Comparison of ENCODE assay signal across 10 cellular contexts in genomic region chr14:24273422-24273998, GRCh38. TPM values are rescaled to one million over a fixed set of nuclear protein-coding genes. Genes with fewer than 3 reads are reported as not detected.
DNase-seq lines count a peak whose midpoint lies in the region; ATAC-seq and TF ChIP-seq lines count a peak whose summit lies in the region.
"Had no signal": no experiment of that assay in that cellular context is flagged by ENCODE, and none has a peak within 500 bp of the region (broad histone marks: within the 10 kb centered on the region; RNA-seq: fewer than 3 reads in every experiment).

No MANE protein-coding gene starts in this region.

- no peak overlapping the region for H3K4me3 ChIP-seq in CD4-positive, alpha-beta memory T cell (ENCODE audit: low read length in 2 of 2)
- H3K4me3 ChIP-seq in HL-60 (replicated peaks; ENCODE audit: insufficient read depth, low read length): no peak overlapping the region
- no peak overlapping the region for H3K4me3 ChIP-seq in esophagus muscularis mucosa

- peak overlapping the region in 3 of 8 donors; percentile 32 to 59 (median 57) for H3K4me3 Mint-ChIP-seq in CD4-positive, alpha-beta memory T cell
- peak overlapping the region; percentile 66 for H3K4me3 Mint-ChIP-seq in activated naive CD8-positive, alpha-beta T cell
- H3K4me3 Mint-ChIP-seq in memory B cell: peak overlapping the region; percentile 30

- peaks cover 36% of the 10 kb centered on the region for H3K4me1 ChIP-seq in CD4-positive, alpha-beta memory T cell (ENCODE audit: insufficient read depth, low read length)
- H3K4me1 ChIP-seq in esophagus muscularis mucosa: peaks cover 11 to 16% (median 13%) of the 10 kb centered on the region in 4 donors

- peaks cover 9 to 13% of the 10 kb centered on the region in 2 donors for H3K36me3 Mint-ChIP-seq in CD4-positive, alpha-beta memory T cell
- peaks cover 10% of the 10 kb centered on the region for H3K36me3 Mint-ChIP-seq in activated naive CD8-positive, alpha-beta T cell
- peaks cover 5% of the 10 kb centered on the region for H3K36me3 Mint-ChIP-seq in memory B cell

- DNase-seq in CD4-positive, alpha-beta memory T cell: no peak
- DNase-seq in HL-60 (ENCODE audit: low read depth in 1 of 2, low spot score in 1 of 2) (peak; percentile 28 to 72), memory B cell (ENCODE audit: low spot score in 2 of 2) (no peak), head of caudate nucleus (no peak), esophagus muscularis mucosa (ENCODE audit: extremely low spot score) (no peak), COLO829 (ENCODE audit: low spot score) (no peak)
- DNase-seq in stimulated activated CD4-positive, alpha-beta T cell treated with anti-CD3 and anti-CD28 coated beads, Interleukin-12 subunit alpha, Interleukin-12 subunit beta, amount 100 ng/mL, for 4 hours: no peak
- DNase-seq: NCI-H1092, nephron progenitor cell had no signal

- H3K27ac Mint-ChIP-seq in CD4-positive, alpha-beta memory T cell: peak overlapping the region; percentile 88 to 100 (median 98)
- H3K27ac Mint-ChIP-seq in activated naive CD8-positive, alpha-beta T cell: peak overlapping the region; percentile 80
- peak overlapping the region; percentile 99 for H3K27ac Mint-ChIP-seq in memory B cell
- H3K27ac Mint-ChIP-seq: nephron progenitor cell had no signal

- CTCF ChIA-PET in CD4-positive, alpha-beta memory T cell (lab: Charles Lee; ENCODE audit: partially characterized antibody): interaction anchor here (1.0 to 3.9 kb wide), 9 partner anchors 22 to 159 kb away, joined by 3 to 23 read pairs (median 5); partner anchors contain the start of genes CIDEB, LTB4R and TINF2

- H3K4me1 Mint-ChIP-seq in CD4-positive, alpha-beta memory T cell: peaks cover 32 to 62% (median 48%) of the 10 kb centered on the region in 4 donors
- H3K4me1 Mint-ChIP-seq in activated naive CD8-positive, alpha-beta T cell (ENCODE audit: low read depth): peaks cover 47% of the 10 kb centered on the region
- peaks cover 43% of the 10 kb centered on the region for H3K4me1 Mint-ChIP-seq in memory B cell

- no peak for TF ChIP-seq POLR2A in esophagus muscularis mucosa (IDR thresholded peaks at IDR 0.05; ENCODE audit: low read depth)

- no peaks in the 10 kb centered on the region for H3K9me3 ChIP-seq in CD4-positive, alpha-beta memory T cell (ENCODE audit: control insufficient read depth in 1 of 2, low read length in 2 of 2)
- no peaks in the 10 kb centered on the region for H3K9me3 ChIP-seq in esophagus muscularis mucosa

- POLR2A ChIA-PET in CD4-positive, alpha-beta memory T cell (lab: Charles Lee; ENCODE audit: partially characterized antibody): interaction anchor here (0.6 to 6.8 kb wide), 7 partner anchors 10 to 73 kb away, joined by 3 to 82 read pairs (median 3); partner anchors contain the start of genes CIDEB, DHRS1, LTB4R and LTB4R2

- 55% methylated on average over 3 of the region's 3 CpGs for WGBS in esophagus muscularis mucosa

- H3K9me3 Mint-ChIP-seq in CD4-positive, alpha-beta memory T cell: no peaks in the 10 kb centered on the region
- no peaks in the 10 kb centered on the region for H3K9me3 Mint-ChIP-seq in activated naive CD8-positive, alpha-beta T cell (ENCODE audit: low read depth)
- peaks cover 4% of the 10 kb centered on the region for H3K9me3 Mint-ChIP-seq in memory B cell
- H3K9me3 Mint-ChIP-seq: nephron progenitor cell had no signal

- no peak for TF ChIP-seq EP300 in esophagus muscularis mucosa (IDR thresholded peaks at IDR 0.05)

- H3K27me3 Mint-ChIP-seq in CD4-positive, alpha-beta memory T cell: no peaks in the 10 kb centered on the region
- H3K27me3 Mint-ChIP-seq in activated naive CD8-positive, alpha-beta T cell: no peaks in the 10 kb centered on the region
- no peaks in the 10 kb centered on the region for H3K27me3 Mint-ChIP-seq in memory B cell

- TF ChIP-seq CTCF in HL-60 (IDR thresholded peaks at IDR 0.05; ENCODE audit: insufficient read depth, low read length) (no peak), esophagus muscularis mucosa (IDR thresholded peaks at IDR 0.05) (no peak)

- intact Hi-C loops in CD4-positive, alpha-beta memory T cell (cut with micrococcal nuclease): no loop called here
- intact Hi-C loops in head of caudate nucleus (cut with DNase I): no loop called here
- intact Hi-C loops in esophagus muscularis mucosa (cut with DNase I): no loop called here

- no peaks in the 10 kb centered on the region for H3K27me3 ChIP-seq in CD4-positive, alpha-beta memory T cell (ENCODE audit: insufficient read depth, low read length)
- H3K27me3 ChIP-seq in HL-60 (ENCODE audit: insufficient read depth, poor library complexity, severe bottlenecking) (no peaks in the 10 kb centered on the region), esophagus muscularis mucosa (no peaks in the 10 kb centered on the region)

- H3K36me3 ChIP-seq in CD4-positive, alpha-beta memory T cell (ENCODE audit: insufficient read depth, low read length): peaks cover 4% of the 10 kb centered on the region
- peaks cover 0 to 17% (median 12%) of the 10 kb centered on the region in 4 donors for H3K36me3 ChIP-seq in esophagus muscularis mucosa

- H3K27ac ChIP-seq in CD4-positive, alpha-beta memory T cell (ENCODE audit: low read depth, low read length): peak overlapping the region; percentile 58
- H3K27ac ChIP-seq in HL-60 (replicated peaks) (peak overlapping the region; percentile 31), esophagus muscularis mucosa (replicated peaks in 1 of 4) (no peak overlapping the region)

- no peak for ATAC-seq in memory B cell (ENCODE audit: low read depth)

RNA-seq across cellular contexts. Expression of gene RABGGTA, which starts 2.1 kb away (rescaled TPM):
- total RNA-seq in CD4-positive, alpha-beta memory T cell: 10 to 100 TPM; 55.6 to 62.5 TPM
- 10 to 100 TPM; 22.9 to 32.5 TPM for polyA plus RNA-seq in CD4-positive, alpha-beta memory T cell
- 10 to 100 TPM; 14.6 to 27.8 (median 20.3) TPM for total RNA-seq in esophagus muscularis mucosa

RNA-seq across cellular contexts. Expression of gene TGM1, which starts 10.5 kb away (rescaled TPM):
- total RNA-seq in CD4-positive, alpha-beta memory T cell: 10 to 100 TPM; 11.0 to 16.1 TPM
- polyA plus RNA-seq in CD4-positive, alpha-beta memory T cell: under 1 TPM; 0.11 to 0.12 TPM
- 1 to 10 TPM in 2 of 4 donors, under 1 TPM in 2; 0.52 to 3.3 (median 1.6) TPM for total RNA-seq in esophagus muscularis mucosa

RNA-seq across cellular contexts. Expression of gene DHRS1, which starts 26.1 kb away (rescaled TPM):
- total RNA-seq in CD4-positive, alpha-beta memory T cell: 10 to 100 TPM; 37.6 to 38.6 TPM
- 10 to 100 TPM; 31.4 to 32.9 TPM for polyA plus RNA-seq in CD4-positive, alpha-beta memory T cell
- total RNA-seq in esophagus muscularis mucosa: 10 to 100 TPM; 13.9 to 22.4 (median 19.2) TPM

RNA-seq across cellular contexts. Expression of gene NOP9, which starts 26.1 kb away (rescaled TPM):
- 10 to 100 TPM; 23.1 to 28.1 TPM for total RNA-seq in CD4-positive, alpha-beta memory T cell
- 1 to 10 TPM in 1 of 2 donors, under 1 TPM in 1; 0.83 to 1.6 TPM for polyA plus RNA-seq in CD4-positive, alpha-beta memory T cell
- total RNA-seq in esophagus muscularis mucosa: 10 to 100 TPM; 16.6 to 29.2 (median 21.6) TPM

RNA-seq across cellular contexts. Expression of gene TINF2, which starts 31.1 kb away (rescaled TPM):
- total RNA-seq in CD4-positive, alpha-beta memory T cell: 100 to 1,000 TPM; 131 to 132 TPM
- polyA plus RNA-seq in CD4-positive, alpha-beta memory T cell: 100 to 1,000 TPM; 151 to 169 TPM
- 10 to 100 TPM; 49.4 to 89.0 (median 81.0) TPM for total RNA-seq in esophagus muscularis mucosa

Comparison
In these comparisons a context has a peak if more than half of its experiments do, and no peak if none do; other contexts are left out.
1. DNase-seq: peak in HL-60 (2 of 2); none in CD4-positive, alpha-beta memory T cell (0 of 5), memory B cell (0 of 2), head of caudate nucleus (0 of 42), esophagus muscularis mucosa (single experiment), COLO829 (single experiment) and stimulated activated CD4-positive, alpha-beta T cell treated with anti-CD3 and anti-CD28 coated beads, Interleukin-12 subunit alpha, Interleukin-12 subunit beta, amount 100 ng/mL, for 4 hours (single experiment).
2. H3K27ac ChIP-seq: peak in CD4-positive, alpha-beta memory T cell (single experiment) and HL-60 (single experiment); none in esophagus muscularis mucosa (0 of 4).
3. Peak in every context shown above with its lines, with median percentiles within 50 percentile points of each other: H3K27ac Mint-ChIP-seq.